In the genomic region with DNA sequence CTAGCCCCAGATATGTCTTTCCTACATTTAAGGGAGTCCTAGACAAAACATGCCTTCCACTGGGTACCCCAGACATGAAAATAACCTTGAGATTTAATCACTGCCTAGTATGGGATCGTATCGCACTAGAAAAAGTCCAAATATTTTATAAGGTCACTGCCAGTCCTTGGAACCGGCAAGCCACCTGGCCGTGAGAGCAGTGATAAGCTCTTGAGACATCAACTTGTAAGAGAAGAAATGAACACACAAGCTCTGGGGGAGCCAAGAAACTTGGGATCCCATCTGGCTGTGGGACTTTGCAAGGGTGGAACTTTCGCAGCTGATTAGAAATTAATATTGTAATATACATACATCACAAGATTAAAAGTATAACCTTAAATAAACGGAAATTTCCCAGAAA, we compare ENCODE assay signal across 19 cellular contexts. TPM values are rescaled to one million over a fixed set of nuclear protein-coding genes. Genes with fewer than 3 reads are reported as not detected.
A peak's percentile ranks its signal among the peaks of the same experiment; 100 is the strongest.
DNase-seq lines count a peak whose midpoint lies in the region; ATAC-seq and TF ChIP-seq lines count a peak whose summit lies in the region.
"Had no signal": no experiment of that assay in that cellular context is flagged by ENCODE, and none has a peak within 500 bp of the region (broad histone marks: within the 10 kb centered on the region; RNA-seq: fewer than 3 reads in every experiment).

No MANE protein-coding gene starts in this region.

- no peak overlapping the region for H3K18ac ChIP-seq in neuronal stem cell (ENCODE audit: low read length)

- H3K9ac ChIP-seq in HCT116 (ENCODE audit: low read length): peak overlapping the region; percentile 58; the same call in 1 of the 2 replicates
- no peak overlapping the region for H3K9ac ChIP-seq in SK-N-MC (ENCODE audit: insufficient read length)
- H3K9ac ChIP-seq in mucosa of rectum (ENCODE audit: low read depth in 1 of 2, low read length in 2 of 2): peak overlapping the region in 1 of 2 donors; percentile 62
- no peak overlapping the region for H3K9ac ChIP-seq in neuronal stem cell (ENCODE audit: low read depth, low read length, poor library complexity)
- H3K9ac ChIP-seq: BLaER1 treated with 17β-estradiol and CSF1 and Interleukin-3, amounts not matched to agents 10 nM and 100 nM had no signal

- H2AK5ac ChIP-seq in neuronal stem cell (ENCODE audit: low read depth, low read length): no peak overlapping the region

- no peak overlapping the region for H4K8ac ChIP-seq in neuronal stem cell (ENCODE audit: low read depth, low read length)

- no peaks in the 10 kb centered on the region for H3K36me3 ChIP-seq in HCT116 (ENCODE audit: control insufficient read depth in 1 of 2, insufficient read depth in 2 of 2, low read length in 2 of 2)
- H3K36me3 ChIP-seq in SK-N-MC (ENCODE audit: insufficient read depth, low read length): peaks cover 40% of the 10 kb centered on the region
- no peaks in the 10 kb centered on the region for H3K36me3 ChIP-seq in mucosa of rectum (ENCODE audit: control insufficient read depth in 2 of 2, insufficient read depth in 2 of 2, low read length in 2 of 2)
- peaks cover 0 to 3% (median 0%) of the 10 kb centered on the region in 4 donors for H3K36me3 ChIP-seq in stomach
- H3K36me3 ChIP-seq in neuronal stem cell (replicated peaks in 1 of 2; ENCODE audit: control insufficient read depth in 2 of 2, insufficient read depth in 2 of 2, low read length in 2 of 2): peaks cover 0 to 1% of the 10 kb centered on the region in 2 donors
- no peaks in the 10 kb centered on the region for H3K36me3 ChIP-seq in gastroesophageal sphincter
- H3K36me3 ChIP-seq: BLaER1 treated with 17β-estradiol and CSF1 and Interleukin-3, amounts not matched to agents 10 nM and 100 nM; SJCRH30 had no signal

- RAD21 ChIA-PET in HCT116 (lab: Charles Lee; ENCODE audit: low non-redundant PET in 1 of 2, low total read pairs in 2 of 2, uncharacterized antibody in 2 of 2, unreplicated experiment in 2 of 2): no interaction called here

- H4K20me1 ChIP-seq in HCT116 (ENCODE audit: insufficient read depth): no peaks in the 10 kb centered on the region
- H4K20me1 ChIP-seq: BLaER1 treated with 17β-estradiol and CSF1 and Interleukin-3, amounts not matched to agents 10 nM and 100 nM had no signal

- H2BK15ac ChIP-seq in neuronal stem cell (ENCODE audit: low read length): no peak overlapping the region

- TF ChIP-seq EP300 in stomach (IDR thresholded peaks at IDR 0.05) (no peak), gastroesophageal sphincter (IDR thresholded peaks at IDR 0.05) (no peak)

- H3K14ac ChIP-seq in neuronal stem cell (ENCODE audit: low read length): no peak overlapping the region

- BruUV-seq in HCT116 (replicated peaks; lab: Mats Ljungman, UMichigan): no TSS peak

- CTCF ChIA-PET in HCT116 (lab: Charles Lee): interaction anchor here (2.1 kb wide), 1 partner anchor 19 kb away, joined by 8 read pairs; no protein-coding TSS in a partner anchor

- TF ChIP-seq POLR2A in HCT116 (IDR thresholded peaks at IDR 0.05; ENCODE audit: borderline replicate concordance, extremely low read depth, insufficient read depth, insufficient read length) (no peak), stomach (IDR thresholded peaks at IDR 0.05) (no peak), gastroesophageal sphincter (IDR thresholded peaks at IDR 0.05) (no peak)

- intact Hi-C loops in HCT116 (cut with micrococcal nuclease): no loop called here
- intact Hi-C loops in stomach (cut with DNase I; ENCODE audit: low total_unique reads): no loop called here

- H2BK5ac ChIP-seq in neuronal stem cell (ENCODE audit: low read length): no peak overlapping the region

- no peak for DNase-seq in HCT116 (ENCODE audit: low read depth, low spot score)
- no peak for DNase-seq in SK-N-MC (ENCODE audit: low read depth, low spot score)
- DNase-seq in stomach: peak; percentile 43
- DNase-seq in neuronal stem cell (ENCODE audit: low spot score): no peak
- DNase-seq: CD8-positive, alpha-beta T cell; KG1; NCI-H1417 treated with DMSO at 0.1 percent for 48 hours; NCI-H187 treated with DMSO at 0.1 percent for 48 hours; NCI-H2227 treated with DMSO at 0.1 percent for 48 hours; NCI-H510A treated with DMSO at 0.1 percent for 48 hours; NCI-H82; OCI-M1; RPMI8226; SJCRH30 had no signal

- peaks cover 10% of the 10 kb centered on the region for H3K79me1 ChIP-seq in neuronal stem cell (ENCODE audit: low read depth, low read length)

- no peak for ATAC-seq in HCT116
- no peak for ATAC-seq in HG02973 (IDR thresholded peaks at IDR 0.05; ENCODE audit: unreplicated experiment)
- no peak for ATAC-seq in gastroesophageal sphincter
- ATAC-seq: CD8-positive, alpha-beta T cell; HepG2 had no signal

- H2BK12ac ChIP-seq in neuronal stem cell (ENCODE audit: low read length): no peak overlapping the region

- H3K9me2 ChIP-seq in HCT116 (ENCODE audit: insufficient read depth): no peaks in the 10 kb centered on the region

- H3K27ac ChIP-seq in HCT116 (ENCODE audit: low read depth, low read length): peak overlapping the region; percentile 42
- H3K27ac ChIP-seq in SK-N-MC: peak overlapping the region; percentile 75
- peak overlapping the region; percentile 86 to 88 for H3K27ac ChIP-seq in mucosa of rectum (ENCODE audit: low read depth in 2 of 2, low read length in 2 of 2)
- peak overlapping the region; percentile 13 to 69 (median 53) for H3K27ac ChIP-seq in stomach
- H3K27ac ChIP-seq in neuronal stem cell (replicated peaks; ENCODE audit: low read length): no peak overlapping the region
- H3K27ac ChIP-seq in gastroesophageal sphincter: no peak overlapping the region
- H3K27ac ChIP-seq: BLaER1 treated with 17β-estradiol and CSF1 and Interleukin-3, amounts not matched to agents 10 nM and 100 nM; SJCRH30 had no signal

- H3K4me1 ChIP-seq in HCT116 (ENCODE audit: control insufficient read depth in 1 of 2, insufficient read depth in 2 of 2, low read length in 2 of 2) (peaks cover 77 to 80% of the 10 kb centered on the region in 2 experiments), mucosa of rectum (ENCODE audit: control insufficient read depth in 2 of 2, insufficient read depth in 2 of 2, low read length in 2 of 2) (peaks cover 11 to 25% of the 10 kb centered on the region in 2 donors), stomach (peaks cover 30 to 83% (median 64%) of the 10 kb centered on the region in 4 donors), neuronal stem cell (ENCODE audit: control insufficient read depth in 2 of 2, insufficient read depth in 1 of 2, low read depth in 1 of 2, low read length in 2 of 2) (no peaks in the 10 kb centered on the region), gastroesophageal sphincter (no peaks in the 10 kb centered on the region)

- H3K23ac ChIP-seq in neuronal stem cell (ENCODE audit: low read depth, low read length, poor library complexity): no peak overlapping the region

- no peak overlapping the region for H3K4ac ChIP-seq in neuronal stem cell (ENCODE audit: low read length)

- H4K91ac ChIP-seq in neuronal stem cell (ENCODE audit: low read depth, low read length, poor library complexity): no peak overlapping the region

- H2BK120ac ChIP-seq in neuronal stem cell (ENCODE audit: low read depth, low read length): no peak overlapping the region

- TF ChIP-seq CTCF in HCT116 (IDR thresholded peaks at IDR 0.05 in 2 of 3, conservative IDR thresholded peaks at IDR 0.05 in 1 of 3; ENCODE audit: borderline replicate concordance in 1 of 3, insufficient read depth in 1 of 3, low read depth in 2 of 3, low read length in 2 of 3) (no peak), stomach (IDR thresholded peaks at IDR 0.05) (no peak), gastroesophageal sphincter (IDR thresholded peaks at IDR 0.05) (no peak)

- no peak for TF ChIP-seq RAD21 in HCT116 (IDR thresholded peaks at IDR 0.05; ENCODE audit: low read depth)

- H3K79me2 ChIP-seq in HCT116 (ENCODE audit: insufficient read depth, low read length): peaks cover 92% of the 10 kb centered on the region

- H3K27me3 ChIP-seq in HCT116 (ENCODE audit: insufficient read depth, low read length) (no peaks in the 10 kb centered on the region), mucosa of rectum (ENCODE audit: control insufficient read depth in 2 of 2, insufficient read depth in 2 of 2, low read length in 2 of 2) (no peaks in the 10 kb centered on the region), stomach (no peaks in the 10 kb centered on the region), neuronal stem cell (ENCODE audit: control insufficient read depth in 3 of 3, insufficient read depth in 3 of 3, low read depth in 1 of 3, low read length in 3 of 3) (no peaks in the 10 kb centered on the region), gastroesophageal sphincter (no peaks in the 10 kb centered on the region)
- H3K27me3 ChIP-seq: BLaER1 treated with 17β-estradiol and CSF1 and Interleukin-3, amounts not matched to agents 10 nM and 100 nM; SJCRH30 had no signal

- H3K4me3 ChIP-seq in HCT116 (replicated peaks in 1 of 2; ENCODE audit: low read depth in 1 of 2, low read length in 2 of 2): peak overlapping the region in 1 of 2 experiments; percentile 45; a peak in 1 of 4 replicates
- no peak overlapping the region for H3K4me3 ChIP-seq in SK-N-MC
- H3K4me3 ChIP-seq in mucosa of rectum (ENCODE audit: low read length in 2 of 2): peak overlapping the region; percentile 53 to 61
- no peak overlapping the region for H3K4me3 ChIP-seq in stomach
- no peak overlapping the region for H3K4me3 ChIP-seq in neuronal stem cell (ENCODE audit: low read length in 2 of 2)
- no peak overlapping the region for H3K4me3 ChIP-seq in gastroesophageal sphincter
- H3K4me3 ChIP-seq: BLaER1 treated with 17β-estradiol and CSF1 and Interleukin-3, amounts not matched to agents 10 nM and 100 nM; SJCRH30 had no signal

- H3K9me3 ChIP-seq in HCT116 (ENCODE audit: control insufficient read depth in 1 of 2, insufficient read depth in 1 of 2, low read depth in 1 of 2, low read length in 2 of 2): no peaks in the 10 kb centered on the region
- H3K9me3 ChIP-seq in SK-N-MC (ENCODE audit: low read depth, low read length): no peaks in the 10 kb centered on the region
- no peaks in the 10 kb centered on the region for H3K9me3 ChIP-seq in mucosa of rectum (ENCODE audit: control insufficient read depth in 2 of 2, low read length in 2 of 2)
- no peaks in the 10 kb centered on the region for H3K9me3 ChIP-seq in stomach
- peaks cover 2 to 3% of the 10 kb centered on the region in 2 donors for H3K9me3 ChIP-seq in neuronal stem cell (replicated peaks in 1 of 2; ENCODE audit: control insufficient read depth in 2 of 2, insufficient read depth in 1 of 2, low read depth in 1 of 2, low read length in 2 of 2)
- H3K9me3 ChIP-seq in gastroesophageal sphincter: no peaks in the 10 kb centered on the region
- H3K9me3 ChIP-seq: SJCRH30 had no signal

- 33 to 71% (median 42%) methylated on average over 6 of the region's 6 CpGs for WGBS in stomach, 5 donors
- no CpG with 5 or more reads among the region's 6 CpGs for WGBS in neuronal stem cell (ENCODE audit: extremely low coverage in 2 of 2, insufficient read length in 2 of 2, insufficient replicate concordance in 1 of 2), 2 donors
- WGBS in gastroesophageal sphincter (ENCODE audit: low coverage in 1 of 2), 2 donors: 90 to 100% methylated on average over 2 to 6 of the region's 6 CpGs

- H3K4me2 ChIP-seq in HCT116 (ENCODE audit: low read length): peak overlapping the region; percentile 87
- H3K4me2 ChIP-seq in neuronal stem cell (ENCODE audit: insufficient read depth, low read length, poor library complexity, severe bottlenecking): no peak overlapping the region
- H3K4me2 ChIP-seq: BLaER1 treated with 17β-estradiol and CSF1 and Interleukin-3, amounts not matched to agents 10 nM and 100 nM had no signal

- H2AFZ ChIP-seq in HCT116 (ENCODE audit: low read depth, low read length, poor library complexity, severe bottlenecking): no peak overlapping the region
- no peak overlapping the region for H2AFZ ChIP-seq in neuronal stem cell (ENCODE audit: low read length)

- POLR2A ChIA-PET in HCT116 (lab: Charles Lee): interaction anchor here (1.2 kb wide), 1 partner anchor 22 kb away, joined by 4 read pairs; a partner anchor contains a TSS

RNA-seq across cellular contexts. Expression of a gene that starts 21.5 kb away (rescaled TPM):
- 34.9 TPM for total RNA-seq in HCT116 (2021; ENCODE audit: unreplicated experiment)
- 18.3 and 19.3 TPM in 2 replicates for polyA plus RNA-seq in HCT116 (2012)
- total RNA-seq in stomach: 100 to 1,000 TPM in 3 of 5 donors, 10 to 100 TPM in 2; 53.8 to 233 (median 129) TPM
- 10 to 100 TPM in 2 of 3 donors, 1 to 10 TPM in 1; 6.8 to 18.1 (median 13.7) TPM for polyA plus RNA-seq in stomach
- 54.4 TPM for polyA plus RNA-seq in neuronal stem cell (2013, experiment 1 of 2)
- polyA plus RNA-seq in neuronal stem cell (2013, experiment 2 of 2): 55.6 TPM
- 10 to 100 TPM in 1 of 4 donors, 1 to 10 TPM in 3; 5.6 to 11.0 (median 6.4) TPM for total RNA-seq in gastroesophageal sphincter
- total RNA-seq: CD8-positive, alpha-beta T cell had no signal

Comparison
In these comparisons a context has a peak if more than half of its experiments do, and no peak if none do; other contexts are left out.
1. H3K27ac ChIP-seq: peak in HCT116 (single experiment), SK-N-MC (single experiment), mucosa of rectum (2 of 2) and stomach (5 of 5); none in neuronal stem cell (single experiment) and gastroesophageal sphincter (0 of 4).
2. H3K4me3 ChIP-seq: peak in mucosa of rectum (2 of 2); none in SK-N-MC (single experiment), stomach (0 of 4), neuronal stem cell (0 of 2) and gastroesophageal sphincter (0 of 2).